ENCODE assay signal across 8 cellular contexts in the genomic region with DNA sequence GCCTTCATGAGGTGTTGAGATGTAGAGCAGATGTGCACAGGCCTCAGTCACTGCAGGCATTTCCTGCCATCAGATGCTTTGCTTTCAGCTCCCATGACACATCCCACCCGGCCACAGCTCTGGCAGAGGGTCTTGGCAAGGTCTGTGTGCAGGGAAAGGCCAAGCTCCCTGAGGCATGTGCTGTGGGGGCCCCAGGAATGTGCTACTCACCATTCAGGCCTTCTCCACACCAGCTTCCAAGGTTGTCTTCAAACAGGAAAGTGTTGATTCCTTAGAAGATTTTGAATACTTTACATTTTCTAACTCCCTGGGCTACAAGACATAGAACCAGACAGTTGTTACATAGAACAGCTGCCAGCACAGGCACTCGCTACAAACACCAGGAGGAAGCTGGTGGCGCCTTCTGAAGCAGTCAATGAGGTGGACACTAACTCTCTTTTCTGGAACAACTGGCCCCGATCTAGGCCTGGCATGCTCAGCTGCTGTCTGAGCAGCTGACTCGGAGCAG. TPM values are rescaled to one million over a fixed set of nuclear protein-coding genes. Genes with fewer than 3 reads are reported as not detected.
DNase-seq lines count a peak whose midpoint lies in the region; ATAC-seq and TF ChIP-seq lines count a peak whose summit lies in the region.
"Had no signal": no experiment of that assay in that cellular context is flagged by ENCODE, and none has a peak within 500 bp of the region (broad histone marks: within the 10 kb centered on the region; RNA-seq: fewer than 3 reads in every experiment).

No MANE protein-coding gene starts in this region.

- DNase-seq in HK-2 (ENCODE audit: unreplicated experiment) (peak; percentile 20), heart left ventricle (peak; percentile 60 to 88 (median 80)), smooth muscle cell of the brain vasculature (ENCODE audit: low read depth, low spot score) (peak; percentile 47), NCI-H1105 (lab: John Stamatoyannopoulos, UW) (no peak), G401 (ENCODE audit: low spot score) (no peak), NCI-H2171 treated with DMSO at 0.1 percent for 48 hours (lab: John Stamatoyannopoulos, UW) (no peak)
- no peak for DNase-seq in activated CD4-positive, alpha-beta memory T cell treated with anti-CD3 and anti-CD28 coated beads, Interleukin-2, amount 10 ng/mL, durations not matched to agents 7 days and 5 days
- DNase-seq: NCI-H748 treated with DMSO at 0.1 percent for 48 hours had no signal

- H3K36me3 Mint-ChIP-seq in activated CD4-positive, alpha-beta memory T cell treated with anti-CD3 and anti-CD28 coated beads, Interleukin-2, amount 10 ng/mL, durations not matched to agents 7 days and 5 days (ENCODE audit: low read depth) = peaks cover 48% of the 10 kb centered on the region

- no peaks in the 10 kb centered on the region for H3K27me3 Mint-ChIP-seq in activated CD4-positive, alpha-beta memory T cell treated with anti-CD3 and anti-CD28 coated beads, Interleukin-2, amount 10 ng/mL, durations not matched to agents 7 days and 5 days

- no peak overlapping the region for H3K4me3 ChIP-seq in heart left ventricle

- 41 to 57% (median 45%) methylated on average over 5 of the region's 5 CpGs for WGBS in heart left ventricle, 4 donors

- peak; percentile 85 to 95 (median 89) for ATAC-seq in heart left ventricle

- peaks cover 0 to 7% (median 0%) of the 10 kb centered on the region in 9 donors for H3K36me3 ChIP-seq in heart left ventricle

- H3K27ac ChIP-seq in heart left ventricle = peak overlapping the region in 6 of 12 donors; percentile 22 to 55 (median 29)

- in situ Hi-C loops in G401 (cut with HindIII; ENCODE audit: low sequenced_read_pairs) = no loop called here

- no peaks in the 10 kb centered on the region for H3K9me3 Mint-ChIP-seq in activated CD4-positive, alpha-beta memory T cell treated with anti-CD3 and anti-CD28 coated beads, Interleukin-2, amount 10 ng/mL, durations not matched to agents 7 days and 5 days

- H3K9me3 ChIP-seq in heart left ventricle = no peaks in the 10 kb centered on the region

- TF ChIP-seq CTCF in heart left ventricle (IDR thresholded peaks at IDR 0.05) = no peak

- CTCF ChIA-PET in activated CD4-positive, alpha-beta memory T cell treated with anti-CD3 and anti-CD28 coated beads, Interleukin-2, amount 10 ng/mL, durations not matched to agents 7 days and 5 days (lab: Charles Lee) = interaction anchor here (1.3 kb wide), 1 partner anchor 27 kb away, joined by 4 read pairs; the partner anchor contains the start of gene CASS4

- peak overlapping the region; percentile 87 for H3K27ac Mint-ChIP-seq in activated CD4-positive, alpha-beta memory T cell treated with anti-CD3 and anti-CD28 coated beads, Interleukin-2, amount 10 ng/mL, durations not matched to agents 7 days and 5 days

- POLR2A ChIA-PET in activated CD4-positive, alpha-beta memory T cell treated with anti-CD3 and anti-CD28 coated beads, Interleukin-2, amount 10 ng/mL, durations not matched to agents 7 days and 5 days (lab: Charles Lee) = interaction anchor here (0.8 to 2.4 kb wide), 7 partner anchors 18 to 47 kb away, joined by 4 to 9 read pairs (median 6); partner anchors contain the start of genes AURKA, CASS4, CSTF1 and RTF2

- H3K27me3 ChIP-seq in heart left ventricle = no peaks in the 10 kb centered on the region

- peaks cover 0 to 46% (median 4%) of the 10 kb centered on the region in 12 donors for H3K4me1 ChIP-seq in heart left ventricle

- intact Hi-C loops in heart left ventricle (cut with DNase I) = no loop called here

- H3K4me1 Mint-ChIP-seq in activated CD4-positive, alpha-beta memory T cell treated with anti-CD3 and anti-CD28 coated beads, Interleukin-2, amount 10 ng/mL, durations not matched to agents 7 days and 5 days = peaks cover 53% of the 10 kb centered on the region

- TF ChIP-seq POLR2A in heart left ventricle (IDR thresholded peaks at IDR 0.05) = no peak

- no peak overlapping the region for H3K4me3 Mint-ChIP-seq in activated CD4-positive, alpha-beta memory T cell treated with anti-CD3 and anti-CD28 coated beads, Interleukin-2, amount 10 ng/mL, durations not matched to agents 7 days and 5 days

RNA-seq across cellular contexts. Expression of gene CASS4, which starts 27.8 kb away (rescaled TPM):
- 10 to 100 TPM; 13.2 TPM for total RNA-seq in activated CD4-positive, alpha-beta memory T cell treated with anti-CD3 and anti-CD28 coated beads, Interleukin-2, amount 10 ng/mL, durations not matched to agents 7 days and 5 days
- total RNA-seq in heart left ventricle = 1 to 10 TPM in 2 of 9 donors, under 1 TPM in 7; 0.07 to 3.8 (median 0.50) TPM
- polyA plus RNA-seq in heart left ventricle = under 1 TPM; 0.38 to 0.47 TPM
- 0.51 TPM in 1 of 2 replicates, not detected in the other for total RNA-seq in G401 (2014; rRNA removed; shearing (Covaris generic))

RNA-seq across cellular contexts. Expression of gene RTF2, which starts 28.6 kb away (rescaled TPM):
- 100 to 1,000 TPM; 121 TPM for total RNA-seq in activated CD4-positive, alpha-beta memory T cell treated with anti-CD3 and anti-CD28 coated beads, Interleukin-2, amount 10 ng/mL, durations not matched to agents 7 days and 5 days
- total RNA-seq in heart left ventricle = 100 to 1,000 TPM in 1 of 9 donors, 10 to 100 TPM in 8; 61.9 to 101 (median 86.2) TPM
- 100 to 1,000 TPM in 1 of 2 donors, 10 to 100 TPM in 1; 50.7 to 114 TPM for polyA plus RNA-seq in heart left ventricle
- 69.3 and 82.8 TPM in 2 replicates for total RNA-seq in G401 (2014; rRNA removed; shearing (Covaris generic))

RNA-seq across cellular contexts. Expression of gene CSTF1, which starts 47.4 kb away (rescaled TPM):
- 10 to 100 TPM; 61.5 to 64.9 TPM for total RNA-seq in activated CD4-positive, alpha-beta memory T cell treated with anti-CD3 and anti-CD28 coated beads, Interleukin-2, amount 10 ng/mL, durations not matched to agents 7 days and 5 days
- total RNA-seq in heart left ventricle = 10 to 100 TPM; 16.0 to 27.3 (median 22.0) TPM
- 10 to 100 TPM in 1 of 2 donors, 1 to 10 TPM in 1; 4.2 to 15.3 TPM for polyA plus RNA-seq in heart left ventricle
- 54.6 and 76.4 TPM in 2 replicates for total RNA-seq in G401 (2014; rRNA removed; shearing (Covaris generic))

RNA-seq across cellular contexts. Expression of gene AURKA, which starts 47.8 kb away (rescaled TPM):
- 10 to 100 TPM; 91.9 to 95.4 TPM for total RNA-seq in activated CD4-positive, alpha-beta memory T cell treated with anti-CD3 and anti-CD28 coated beads, Interleukin-2, amount 10 ng/mL, durations not matched to agents 7 days and 5 days
- 10 to 100 TPM in 2 of 9 donors, 1 to 10 TPM in 7; 2.4 to 11.0 (median 6.3) TPM for total RNA-seq in heart left ventricle
- 10 to 100 TPM in 1 of 2 donors, 1 to 10 TPM in 1; 2.2 to 19.5 TPM for polyA plus RNA-seq in heart left ventricle
- total RNA-seq in G401 (2014; rRNA removed; shearing (Covaris generic)) = 65.2 and 100 TPM in 2 replicates

Comparison
In these comparisons a context has a peak if more than half of its experiments do, and no peak if none do; other contexts are left out.
1. DNase-seq: peak in HK-2 (single experiment), heart left ventricle (5 of 5) and smooth muscle cell of the brain vasculature (single experiment); none in activated CD4-positive, alpha-beta memory T cell treated with anti-CD3 and anti-CD28 coated beads, Interleukin-2, amount 10 ng/mL, durations not matched to agents 7 days and 5 days (single experiment), NCI-H1105 (single experiment), G401 (single experiment) and NCI-H2171 treated with DMSO at 0.1 percent for 48 hours (single experiment).